In the genomic region with DNA sequence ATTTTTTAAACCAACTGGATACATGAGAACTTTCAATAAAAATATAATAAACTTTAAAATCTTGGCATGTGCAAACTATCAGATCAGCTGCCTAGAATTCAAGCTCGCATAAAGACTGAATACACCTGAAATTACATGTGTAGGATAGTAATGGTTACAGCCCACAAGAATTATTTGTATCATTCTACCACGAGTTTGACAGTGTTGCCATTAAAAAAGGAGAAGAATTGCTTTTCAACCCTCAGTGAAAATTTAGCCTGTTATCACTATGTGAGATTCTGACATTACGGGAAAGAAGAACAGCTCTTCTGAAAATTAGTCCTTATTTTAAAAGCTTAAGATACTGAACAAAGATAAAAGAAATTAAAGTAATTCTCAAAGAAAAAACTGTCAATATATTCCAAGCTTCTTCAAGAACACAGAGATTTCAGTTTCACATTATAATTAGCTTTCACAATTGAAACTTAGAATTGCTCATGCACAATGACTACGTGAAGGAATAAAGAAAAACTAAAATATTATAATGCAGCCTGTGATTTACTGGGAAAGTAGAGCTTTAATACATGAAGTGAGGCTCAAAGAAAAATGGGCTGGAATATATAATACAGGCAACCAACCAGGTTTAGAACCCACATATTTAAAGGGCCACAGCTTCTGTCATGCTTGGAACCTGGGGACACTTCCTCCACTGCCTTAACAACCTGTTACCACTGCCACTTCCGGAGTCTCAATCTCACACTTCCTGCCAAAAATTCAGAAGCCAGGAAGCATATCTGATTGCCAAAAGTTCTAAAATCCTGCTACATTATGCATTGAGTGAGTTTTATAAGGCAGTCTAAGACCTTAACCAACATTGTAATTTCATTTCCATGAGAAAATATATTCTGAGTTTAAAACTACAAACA, we compare ENCODE assay signal across 8 cellular contexts. TPM values are rescaled to one million over a fixed set of nuclear protein-coding genes. Genes with fewer than 3 reads are reported as not detected.
DNase-seq lines count a peak whose midpoint lies in the region; ATAC-seq and TF ChIP-seq lines count a peak whose summit lies in the region.

No MANE protein-coding gene starts in this region.

- H3K4me3 ChIP-seq in A673 (ENCODE audit: low read depth, low read length, poor library complexity, severe bottlenecking) (no peak overlapping the region), testis (no peak overlapping the region), body of pancreas (no peak overlapping the region)

- TF ChIP-seq CTCF in A673 (conservative IDR thresholded peaks at IDR 0.05; ENCODE audit: low read depth, low read length): no peak
- TF ChIP-seq CTCF in testis (IDR thresholded peaks at IDR 0.05): no peak
- TF ChIP-seq CTCF in body of pancreas (IDR thresholded peaks at IDR 0.05): no peak

- peaks cover 7% of the 10 kb centered on the region for H3K4me1 ChIP-seq in A673 (ENCODE audit: insufficient read depth, low read length, poor library complexity, severe bottlenecking)
- no peaks in the 10 kb centered on the region for H3K4me1 ChIP-seq in testis
- H3K4me1 ChIP-seq in body of pancreas: no peaks in the 10 kb centered on the region

- H3K27me3 ChIP-seq in A673 (replicated peaks; ENCODE audit: insufficient read depth, low read depth, low read length, poor library complexity): no peaks in the 10 kb centered on the region
- H3K27me3 ChIP-seq in testis: no peaks in the 10 kb centered on the region
- H3K27me3 ChIP-seq in body of pancreas: no peaks in the 10 kb centered on the region

- intact Hi-C loops in A673 (cut with micrococcal nuclease; ENCODE audit: unreplicated experiment) (no loop called here), testis (cut with DNase I; ENCODE audit: low total_unique reads) (no loop called here), body of pancreas (cut with DNase I) (no loop called here)

- ATAC-seq in GM19324 (IDR thresholded peaks at IDR 0.05; ENCODE audit: low FRiP score, unreplicated experiment) (peak; percentile 85), HG03135 (IDR thresholded peaks at IDR 0.05; ENCODE audit: unreplicated experiment) (peak; percentile 95), body of pancreas (no peak)

- no peak for TF ChIP-seq POLR2A in testis (IDR thresholded peaks at IDR 0.05)
- TF ChIP-seq POLR2A in body of pancreas (IDR thresholded peaks at IDR 0.05): no peak

- BruUV-seq in A673 (replicated peaks; lab: Mats Ljungman, UMichigan): no TSS peak

- POLR2A ChIA-PET in A673 (lab: Charles Lee; ENCODE audit: low non-redundant PET): no interaction called here

- H3K27ac ChIP-seq in A673 (ENCODE audit: low read depth, low read length, poor library complexity, severe bottlenecking) (no peak overlapping the region), testis (no peak overlapping the region), body of pancreas (no peak overlapping the region)

- CTCF ChIA-PET in A673 (lab: Charles Lee): no interaction called here

- DNase-seq in A673 (ENCODE audit: low spot score) (peak; percentile 19), activated T-helper 1 cell treated with Interleukin-2 at 50 U/mL for 16 hours (ENCODE audit: low read depth) (peak; percentile 21), testis (no peak), body of pancreas (no peak), ureter (ENCODE audit: low spot score) (no peak), foreskin melanocyte (no peak)

- 56 to 61% methylated on average over 5 of the region's 5 CpGs for WGBS in testis, 2 donors
- 71 to 75% methylated on average over 5 of the region's 5 CpGs for WGBS in body of pancreas, 2 donors

- H3K36me3 ChIP-seq in A673 (ENCODE audit: insufficient read depth, low read length, poor library complexity, severe bottlenecking) (no peaks in the 10 kb centered on the region), testis (ENCODE audit: low read depth, missing control alignments) (no peaks in the 10 kb centered on the region), body of pancreas (replicated peaks in 1 of 2; ENCODE audit: insufficient read depth in 1 of 2, low read depth in 2 of 2) (no peaks in the 10 kb centered on the region)

- H3K9me3 ChIP-seq in A673 (ENCODE audit: low read depth, low read length, poor library complexity, severe bottlenecking) (no peaks in the 10 kb centered on the region), testis (no peaks in the 10 kb centered on the region), body of pancreas (no peaks in the 10 kb centered on the region)

RNA-seq across cellular contexts. Expression of a gene that starts 23.2 kb away (rescaled TPM):
- total RNA-seq in A673 (2021): 1.8 and 3.5 TPM in 2 replicates
- 10 to 100 TPM; 10.9 to 12.6 TPM for total RNA-seq in testis
- polyA plus RNA-seq in testis (ENCODE audit: insufficient read depth, low read depth, low replicate concordance): 17.2 TPM
- 1 to 10 TPM in 1 of 2 donors, under 1 TPM in 1; 0.66 to 1.3 TPM for total RNA-seq in body of pancreas
- total RNA-seq in ureter: 12.7 TPM

Comparison
In these comparisons a context has a peak if more than half of its experiments do, and no peak if none do; other contexts are left out.
1. DNase-seq: peak in A673 (single experiment) and activated T-helper 1 cell treated with Interleukin-2 at 50 U/mL for 16 hours (single experiment); none in testis (single experiment), body of pancreas (0 of 4), ureter (single experiment) and foreskin melanocyte (single experiment).